Comparison of ENCODE assay signal across 20 cellular contexts in the genomic region with DNA sequence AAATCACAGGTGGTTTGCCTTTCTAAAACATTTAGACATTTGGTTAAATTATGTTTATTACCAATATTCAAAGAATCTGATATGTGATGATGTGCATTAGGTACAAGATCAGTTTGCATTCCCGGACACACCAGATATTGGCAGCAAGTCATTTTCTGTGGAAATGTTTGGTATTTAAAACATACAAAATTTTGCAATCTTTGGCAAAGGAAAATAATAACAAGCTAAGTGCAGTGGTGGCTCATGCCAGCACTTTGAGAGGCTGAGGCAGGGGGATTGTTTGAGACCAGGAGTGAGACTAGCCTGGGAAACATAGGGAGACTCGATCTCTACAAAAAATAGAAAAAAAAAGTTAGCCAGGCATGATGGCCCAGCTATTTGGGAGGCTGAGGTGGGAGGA. TPM values are rescaled to one million over a fixed set of nuclear protein-coding genes. Genes with fewer than 3 reads are reported as not detected.
A peak's percentile ranks its signal among the peaks of the same experiment; 100 is the strongest.
DNase-seq lines count a peak whose midpoint lies in the region; ATAC-seq and TF ChIP-seq lines count a peak whose summit lies in the region.
"Had no signal": no experiment of that assay in that cellular context is flagged by ENCODE, and none has a peak within 500 bp of the region (broad histone marks: within the 10 kb centered on the region; RNA-seq: fewer than 3 reads in every experiment).

No MANE protein-coding gene starts in this region.

- intact Hi-C loops in sciatic nerve (cut with DNase I): no loop called here

- in situ Hi-C loops in KBM-7 (cut with MboI; ENCODE audit: low pct_unique_long_range_greater_than_20kb, low sequenced_read_pairs): no loop called here

- ATAC-seq in sciatic nerve: no peak
- ATAC-seq: HCT116 had no signal

- peak; percentile 27 for DNase-seq in AG09319 (ENCODE audit: extremely low read depth, low read depth)
- peak; percentile 24 for DNase-seq in GM04504 (ENCODE audit: low read depth)
- peak; percentile 19 for DNase-seq in dedifferentiated amniotic fluid mesenchymal stem cell (ENCODE audit: extremely low spot score)
- DNase-seq in fibroblast of the conjunctiva (ENCODE audit: low read depth): peak; percentile 32
- no peak for DNase-seq in NOMO-1 (lab: John Stamatoyannopoulos, UW; ENCODE audit: unreplicated experiment in 2 of 2)
- DNase-seq in sciatic nerve (ENCODE audit: low spot score): no peak
- DNase-seq in KBM-7: no peak
- DNase-seq in NCI-H82 treated with DMSO at 0.1 percent for 48 hours (lab: John Stamatoyannopoulos, UW; ENCODE audit: unreplicated experiment): no peak
- DNase-seq: Caco-2; CD4-positive, alpha-beta memory T cell; DMS 273 treated with DMSO at 0.1 percent for 48 hours; DMS79 treated with DMSO at 0.1 percent for 48 hours; Karpas-422; NCI-H1048; NCI-H1417 treated with DMSO at 0.1 percent for 48 hours; NCI-H187; NCI-H510A; SIG-M5; SK-N-SH had no signal

- TF ChIP-seq CTCF in AG09319 (IDR thresholded peaks at IDR 0.05; ENCODE audit: low read depth, low read length): no peak

RNA-seq across cellular contexts. Expression of a gene that starts 29.1 kb away (rescaled TPM):
- 225 TPM for total RNA-seq in sciatic nerve

Comparison
In these comparisons a context has a peak if more than half of its experiments do, and no peak if none do; other contexts are left out.
1. DNase-seq: peak in AG09319 (single experiment), GM04504 (single experiment), dedifferentiated amniotic fluid mesenchymal stem cell (single experiment) and fibroblast of the conjunctiva (single experiment); none in NOMO-1 (0 of 2), sciatic nerve (single experiment), KBM-7 (single experiment) and NCI-H82 treated with DMSO at 0.1 percent for 48 hours (single experiment).